ENCODE assay signal across 10 cellular contexts in the genomic region with DNA sequence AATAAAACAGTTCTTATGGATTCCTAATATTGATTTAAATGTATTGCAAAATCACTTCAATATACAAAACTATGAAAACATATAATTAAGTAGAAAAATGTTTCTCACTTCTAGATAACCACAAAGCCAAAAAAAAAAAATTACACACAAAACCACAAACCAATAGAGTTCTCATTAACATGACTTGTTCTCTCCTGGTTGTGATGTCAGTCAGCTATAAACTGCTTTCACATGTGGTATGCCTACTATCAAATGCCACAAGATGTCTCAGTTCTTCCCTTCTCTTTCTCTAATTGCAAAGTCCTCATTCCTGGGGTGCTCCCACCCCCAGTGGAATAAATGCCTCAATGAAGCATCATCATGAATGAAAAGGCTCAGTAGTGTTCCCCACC. TPM values are rescaled to one million over a fixed set of nuclear protein-coding genes. Genes with fewer than 3 reads are reported as not detected.
A peak's percentile ranks its signal among the peaks of the same experiment; 100 is the strongest.
DNase-seq lines count a peak whose midpoint lies in the region; ATAC-seq, FAIRE-seq and TF ChIP-seq lines count a peak whose summit lies in the region.
"Had no signal": no experiment of that assay in that cellular context is flagged by ENCODE, and none has a peak within 500 bp of the region (broad histone marks: within the 10 kb centered on the region; RNA-seq: fewer than 3 reads in every experiment).

No MANE protein-coding gene starts in this region.

- FAIRE-seq in kidney (lab: Jason Lieb, UNC) (no peak), frontal cortex (lab: Jason Lieb, UNC) (no peak)

- H3K36me3 Mint-ChIP-seq in activated naive CD8-positive, alpha-beta T cell treated with anti-CD3 and anti-CD28 coated beads for 36 hours: no peaks in the 10 kb centered on the region
- H3K36me3 Mint-ChIP-seq in progenitor cell of endocrine pancreas (ENCODE audit: insufficient read depth): no peaks in the 10 kb centered on the region

- no peaks in the 10 kb centered on the region for H3K36me3 ChIP-seq in kidney (ENCODE audit: control insufficient read depth in 1 of 2, insufficient read depth in 2 of 2, low read length in 2 of 2)
- H3K36me3 ChIP-seq: neutrophil, stomach had no signal

- no peak for TF ChIP-seq CTCF in progenitor cell of endocrine pancreas (IDR thresholded peaks at IDR 0.05; ENCODE audit: unreplicated experiment)
- TF ChIP-seq CTCF in kidney (IDR thresholded peaks at IDR 0.05; ENCODE audit: borderline replicate concordance, extremely low read depth, insufficient read depth): no peak

- peaks cover 43% of the 10 kb centered on the region for H3K27me3 Mint-ChIP-seq in activated naive CD8-positive, alpha-beta T cell treated with anti-CD3 and anti-CD28 coated beads for 36 hours
- no peaks in the 10 kb centered on the region for H3K27me3 Mint-ChIP-seq in progenitor cell of endocrine pancreas

- H3K9me3 Mint-ChIP-seq in activated naive CD8-positive, alpha-beta T cell treated with anti-CD3 and anti-CD28 coated beads for 36 hours: no peaks in the 10 kb centered on the region
- H3K9me3 Mint-ChIP-seq in progenitor cell of endocrine pancreas (ENCODE audit: low read depth): no peaks in the 10 kb centered on the region

- H3K9ac ChIP-seq in kidney (ENCODE audit: low read length in 2 of 2): no peak overlapping the region

- peak overlapping the region in 1 of 2 donors; percentile 73 for H3K27ac ChIP-seq in kidney (ENCODE audit: low read depth in 2 of 2, low read length in 2 of 2)
- H3K27ac ChIP-seq: neutrophil had no signal

- no peak overlapping the region for H3K4me3 Mint-ChIP-seq in activated naive CD8-positive, alpha-beta T cell treated with anti-CD3 and anti-CD28 coated beads for 36 hours
- H3K4me3 Mint-ChIP-seq in progenitor cell of endocrine pancreas (ENCODE audit: low read depth): no peak overlapping the region

- ATAC-seq in GM18502 (IDR thresholded peaks at IDR 0.05; ENCODE audit: poor library complexity, unreplicated experiment) (peak; percentile 79), HG03342 (IDR thresholded peaks at IDR 0.05; ENCODE audit: unreplicated experiment) (peak; percentile 55), GM21723 (IDR thresholded peaks at IDR 0.05; ENCODE audit: unreplicated experiment) (no peak)

- DNase-seq in activated naive CD8-positive, alpha-beta T cell treated with anti-CD3 and anti-CD28 coated beads for 36 hours: peak; percentile 54
- DNase-seq in progenitor cell of endocrine pancreas (ENCODE audit: low spot score, unreplicated experiment) (no peak), kidney (no peak), frontal cortex (ENCODE audit: low spot score in 2 of 2) (no peak), GM19240 (ENCODE audit: insufficient read length, low spot score) (no peak)
- DNase-seq: stomach had no signal

- H3K4me1 ChIP-seq in kidney (ENCODE audit: control insufficient read depth in 1 of 2, insufficient read depth in 1 of 2, low read depth in 1 of 2, low read length in 2 of 2): no peaks in the 10 kb centered on the region

- peaks cover 16% of the 10 kb centered on the region for H3K4me1 Mint-ChIP-seq in activated naive CD8-positive, alpha-beta T cell treated with anti-CD3 and anti-CD28 coated beads for 36 hours
- peaks cover 32% of the 10 kb centered on the region for H3K4me1 Mint-ChIP-seq in progenitor cell of endocrine pancreas (ENCODE audit: low read depth)

- intact Hi-C loops in kidney (cut with DNase I): no loop called here

- no peak overlapping the region for H3K4me3 ChIP-seq in kidney (ENCODE audit: low read length in 2 of 2)
- H3K4me3 ChIP-seq: stomach had no signal

- H3K9me3 ChIP-seq in kidney (ENCODE audit: control insufficient read depth in 1 of 2, low read length in 2 of 2): no peaks in the 10 kb centered on the region
- H3K9me3 ChIP-seq: neutrophil, stomach had no signal

- peak overlapping the region; percentile 80 for H3K27ac Mint-ChIP-seq in activated naive CD8-positive, alpha-beta T cell treated with anti-CD3 and anti-CD28 coated beads for 36 hours
- peak overlapping the region; percentile 54 for H3K27ac Mint-ChIP-seq in progenitor cell of endocrine pancreas

RNA-seq across cellular contexts. Expression of a gene that starts 16.6 kb away (rescaled TPM):
- total RNA-seq in activated naive CD8-positive, alpha-beta T cell treated with anti-CD3 and anti-CD28 coated beads for 36 hours: 1 to 10 TPM; 1.6 to 2.0 TPM
- 49.7 and 50.8 TPM in 2 replicates for total RNA-seq in progenitor cell of endocrine pancreas
- total RNA-seq in kidney: 105 TPM
- polyA plus RNA-seq in kidney (ENCODE audit: insufficient read depth, low read depth, low replicate concordance): 41.9 TPM
- total RNA-seq in frontal cortex: 152 TPM

Comparison
In these comparisons a context has a peak if more than half of its experiments do, and no peak if none do; other contexts are left out.
1. RNA of a gene that starts 16.6 kb away (total RNA-seq): 152 TPM in frontal cortex (single experiment), 105 TPM in kidney (single experiment) and 49.7 to 50.8 TPM in progenitor cell of endocrine pancreas; 1.6 to 2.0 TPM in activated naive CD8-positive, alpha-beta T cell treated with anti-CD3 and anti-CD28 coated beads for 36 hours; every median in the first group is over 10 times any median in the second.